Comparison of ENCODE assay signal across 19 cellular contexts in the genomic region with DNA sequence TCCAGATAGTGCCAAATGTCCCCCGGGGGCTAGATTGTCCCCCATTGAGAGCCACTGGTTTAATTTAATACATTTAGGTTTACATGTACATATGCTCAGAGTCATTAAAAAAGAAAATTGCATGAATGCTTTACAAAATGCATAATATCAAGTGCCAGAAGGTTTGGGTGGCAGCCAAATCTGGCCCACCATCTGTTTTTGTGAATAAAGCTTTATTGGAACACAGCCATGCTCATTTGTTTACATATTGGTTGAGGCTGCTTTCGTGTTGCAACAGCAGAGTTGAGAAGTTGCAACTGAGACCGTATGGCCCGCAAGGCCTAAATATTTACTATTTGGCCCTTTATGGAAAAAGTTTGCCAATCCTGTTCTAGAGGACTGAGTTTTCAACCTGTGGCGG.
A peak's percentile ranks its signal among the peaks of the same experiment; 100 is the strongest.
DNase-seq lines count a peak whose midpoint lies in the region; ATAC-seq lines count a peak whose summit lies in the region.
"Had no signal": no experiment of that assay in that cellular context is flagged by ENCODE, and none has a peak within 500 bp of the region (broad histone marks: within the 10 kb centered on the region; RNA-seq: fewer than 3 reads in every experiment).

No MANE protein-coding gene starts in this region.

- H3K27ac ChIP-seq in BLaER1: no peak overlapping the region
- H3K27ac ChIP-seq: 22Rv1, HL-60 had no signal

- 0 out of 2 replicates have a peak, but pooled peaks cover 4% of the 10 kb centered on the region for H3K9me3 ChIP-seq in BLaER1

- H4K20me1 ChIP-seq in BLaER1: no peaks in the 10 kb centered on the region

- DNase-seq in NCI-H1105 treated with DMSO at 0.1 percent for 48 hours (lab: John Stamatoyannopoulos, UW): peak; percentile 17
- no peak for DNase-seq in NCI-H1105 (lab: John Stamatoyannopoulos, UW)
- DNase-seq in NCI-H1694 treated with DMSO at 0.1 percent for 48 hours (lab: John Stamatoyannopoulos, UW): peak; percentile 93
- DNase-seq in NCI-H524 treated with DMSO at 0.1 percent for 48 hours (lab: John Stamatoyannopoulos, UW): peak; percentile 54
- DNase-seq in RPMI8226: no peak
- DNase-seq in NCI-H128 (lab: John Stamatoyannopoulos, UW; ENCODE audit: unreplicated experiment): no peak
- DNase-seq: CD8-positive, alpha-beta memory T cell; GDM1; HCEC 1CT; MV-4-11; NCI-H2227 treated with DMSO at 0.1 percent for 48 hours; NK-92 treated with Interleukin-12 subunit alpha and Interleukin-12 subunit beta, amount 100 ng/mL, for 24 hours; SHP77 treated with DMSO at 0.1 percent for 48 hours; T-helper 17 cell had no signal

- H3K4me2 ChIP-seq in BLaER1: peak overlapping the region; percentile 26

- H3K36me3 ChIP-seq in BLaER1: no peaks in the 10 kb centered on the region

- H3K27me3 ChIP-seq in BLaER1: no peaks in the 10 kb centered on the region

- no peak overlapping the region for H3K9ac ChIP-seq in BLaER1

- H3K4me3 ChIP-seq in BLaER1: no peak overlapping the region
- H3K4me3 ChIP-seq: GM12878 had no signal

- H3K4me1 ChIP-seq in BLaER1: peaks cover 18% of the 10 kb centered on the region

- ATAC-seq in HG03520 (IDR thresholded peaks at IDR 0.05; ENCODE audit: unreplicated experiment): no peak
- ATAC-seq: GM12878, T-helper 17 cell had no signal

Comparison
In these comparisons a context has a peak if more than half of its experiments do, and no peak if none do; other contexts are left out.
1. DNase-seq: peak in NCI-H1105 treated with DMSO at 0.1 percent for 48 hours (single experiment), NCI-H1694 treated with DMSO at 0.1 percent for 48 hours (single experiment) and NCI-H524 treated with DMSO at 0.1 percent for 48 hours (single experiment); none in NCI-H1105 (single experiment), RPMI8226 (single experiment) and NCI-H128 (single experiment).